ENCODE assay signal across 11 cellular contexts in genomic region chr1:54884768-54885167, GRCh38. TPM values are rescaled to one million over a fixed set of nuclear protein-coding genes. Genes with fewer than 3 reads are reported as not detected.
A peak's percentile ranks its signal among the peaks of the same experiment; 100 is the strongest.
DNase-seq lines count a peak whose midpoint lies in the region; ATAC-seq and TF ChIP-seq lines count a peak whose summit lies in the region.
"Had no signal": no experiment of that assay in that cellular context is flagged by ENCODE, and none has a peak within 500 bp of the region (broad histone marks: within the 10 kb centered on the region; RNA-seq: fewer than 3 reads in every experiment).

No MANE protein-coding gene starts in this region.

- ATAC-seq in activated naive CD8-positive, alpha-beta T cell treated with anti-CD3 and anti-CD28 coated beads, Interleukin-2, amount 50 U/mL, for 24 hours: no peak
- ATAC-seq in right lobe of liver: no peak

- H3K36me3 ChIP-seq in adipocyte (ENCODE audit: control insufficient read depth, insufficient read depth, low read length, severe bottlenecking) (peaks cover 38% of the 10 kb centered on the region), right lobe of liver (peaks cover 0 to 23% (median 8%) of the 10 kb centered on the region in 4 donors)
- H3K36me3 ChIP-seq: thoracic aorta had no signal

- intact Hi-C loops in right lobe of liver (cut with DNase I): no loop called here

- no peaks in the 10 kb centered on the region for H3K27me3 ChIP-seq in adipocyte (replicated peaks; ENCODE audit: control insufficient read depth, insufficient read depth, low read length)
- no peaks in the 10 kb centered on the region for H3K27me3 ChIP-seq in right lobe of liver

- H3K4me3 ChIP-seq in adipocyte (ENCODE audit: low read length) (peak overlapping the region; percentile 86), right lobe of liver (peak overlapping the region; percentile 96 to 99 (median 96))
- H3K4me3 ChIP-seq: thoracic aorta had no signal

- 18% methylated on average over 3 of the region's 3 CpGs for WGBS in right lobe of liver (ENCODE audit: insufficient coverage, low coverage, low lambda C conversion rate, missing lambda C conversion rate)

- peak overlapping the region; percentile 66 to 89 (median 71) for H3K27ac ChIP-seq in right lobe of liver
- H3K27ac ChIP-seq: thoracic aorta had no signal

- TF ChIP-seq CTCF in right lobe of liver (IDR thresholded peaks at IDR 0.05): no peak

- peaks cover 18% of the 10 kb centered on the region for H3K4me1 Mint-ChIP-seq in activated naive CD8-positive, alpha-beta T cell (ENCODE audit: low read depth)
- H3K4me1 Mint-ChIP-seq in activated naive CD8-positive, alpha-beta T cell treated with anti-CD3 and anti-CD28 coated beads, Interleukin-2, amount 50 U/mL, for 24 hours: peaks cover 34% of the 10 kb centered on the region

- peak overlapping the region; percentile 94 for H3K4me3 Mint-ChIP-seq in activated naive CD8-positive, alpha-beta T cell
- H3K4me3 Mint-ChIP-seq in activated naive CD8-positive, alpha-beta T cell treated with anti-CD3 and anti-CD28 coated beads, Interleukin-2, amount 50 U/mL, for 24 hours: no peak overlapping the region

- H3K9me3 Mint-ChIP-seq in activated naive CD8-positive, alpha-beta T cell (ENCODE audit: low read depth): no peaks in the 10 kb centered on the region
- H3K9me3 Mint-ChIP-seq in activated naive CD8-positive, alpha-beta T cell treated with anti-CD3 and anti-CD28 coated beads, Interleukin-2, amount 50 U/mL, for 24 hours: no peaks in the 10 kb centered on the region

- peaks cover 47% of the 10 kb centered on the region for H3K4me1 ChIP-seq in adipocyte (ENCODE audit: control insufficient read depth, insufficient read depth, low read length)
- H3K4me1 ChIP-seq in right lobe of liver: peaks cover 0 to 60% (median 22%) of the 10 kb centered on the region in 4 donors

- H3K9me3 ChIP-seq in adipocyte (ENCODE audit: control insufficient read depth, low read length): no peaks in the 10 kb centered on the region
- H3K9me3 ChIP-seq in right lobe of liver: no peaks in the 10 kb centered on the region
- H3K9me3 ChIP-seq: thoracic aorta had no signal

- H3K27ac Mint-ChIP-seq in activated naive CD8-positive, alpha-beta T cell: no peak overlapping the region
- no peak overlapping the region for H3K27ac Mint-ChIP-seq in activated naive CD8-positive, alpha-beta T cell treated with anti-CD3 and anti-CD28 coated beads, Interleukin-2, amount 50 U/mL, for 24 hours

- H3K27me3 Mint-ChIP-seq in activated naive CD8-positive, alpha-beta T cell: peaks cover 5% of the 10 kb centered on the region
- peaks cover 14% of the 10 kb centered on the region for H3K27me3 Mint-ChIP-seq in activated naive CD8-positive, alpha-beta T cell treated with anti-CD3 and anti-CD28 coated beads, Interleukin-2, amount 50 U/mL, for 24 hours

- H3K9ac ChIP-seq in adipocyte (ENCODE audit: low read length): peak overlapping the region; percentile 90

- no peak for DNase-seq in activated naive CD8-positive, alpha-beta T cell treated with anti-CD3 and anti-CD28 coated beads, Interleukin-2, amount 50 U/mL, for 24 hours
- no peak for DNase-seq in adipocyte (ENCODE audit: low read depth)
- DNase-seq in right lobe of liver: no peak
- no peak for DNase-seq in stimulated activated CD4-positive, alpha-beta T cell treated with anti-CD3 and anti-CD28 coated beads, Interleukin-4, amount 100 ng/mL, for 1 hour
- DNase-seq in 8988T: no peak
- DNase-seq in occipital lobe (lab: John Stamatoyannopoulos, UW): no peak
- no peak for DNase-seq in NCI-H774 (lab: John Stamatoyannopoulos, UW)
- DNase-seq: kidney, NCI-H2171 treated with DMSO at 0.1 percent for 48 hours had no signal

- peaks cover 9% of the 10 kb centered on the region for H3K36me3 Mint-ChIP-seq in activated naive CD8-positive, alpha-beta T cell
- peaks cover 26% of the 10 kb centered on the region for H3K36me3 Mint-ChIP-seq in activated naive CD8-positive, alpha-beta T cell treated with anti-CD3 and anti-CD28 coated beads, Interleukin-2, amount 50 U/mL, for 24 hours (ENCODE audit: low read depth)

- no peak for TF ChIP-seq POLR2A in right lobe of liver (IDR thresholded peaks at IDR 0.05)

RNA-seq across cellular contexts. Expression of gene DHCR24, which starts 2.2 kb away (rescaled TPM):
- total RNA-seq in right lobe of liver (1,000 to 10,000 TPM in 1 of 6 experiments, 100 to 1,000 TPM in 5; 319 to 1,976 (median 596) TPM), occipital lobe (40.7 TPM)
